8 cellular contexts compared by ENCODE assay signal in genomic region chr2:186485576-186485870, GRCh38. TPM values are rescaled to one million over a fixed set of nuclear protein-coding genes. Genes with fewer than 3 reads are reported as not detected.
A peak's percentile ranks its signal among the peaks of the same experiment; 100 is the strongest.
DNase-seq lines count a peak whose midpoint lies in the region; ATAC-seq, FAIRE-seq and TF ChIP-seq lines count a peak whose summit lies in the region.

No MANE protein-coding gene starts in this region.

- peaks cover 28% of the 10 kb centered on the region for H3K36me3 Mint-ChIP-seq in stimulated activated naive CD8-positive, alpha-beta T cell treated with anti-CD3 and anti-CD28 coated beads, Interleukin-15, Interleukin-2, amounts not matched to agents 100 ng/mL and 50 ng/mL, for 24 hours (ENCODE audit: low read depth)
- H3K36me3 Mint-ChIP-seq in astrocyte (ENCODE audit: low read depth, unreplicated experiment) (no peaks in the 10 kb centered on the region), memory B cell (peaks cover 8% of the 10 kb centered on the region)

- no peaks in the 10 kb centered on the region for H3K9me3 Mint-ChIP-seq in stimulated activated naive CD8-positive, alpha-beta T cell treated with anti-CD3 and anti-CD28 coated beads, Interleukin-15, Interleukin-2, amounts not matched to agents 100 ng/mL and 50 ng/mL, for 24 hours
- H3K9me3 Mint-ChIP-seq in astrocyte (ENCODE audit: unreplicated experiment) (no peaks in the 10 kb centered on the region), memory B cell (no peaks in the 10 kb centered on the region)

- H3K4me3 Mint-ChIP-seq in stimulated activated naive CD8-positive, alpha-beta T cell treated with anti-CD3 and anti-CD28 coated beads, Interleukin-15, Interleukin-2, amounts not matched to agents 100 ng/mL and 50 ng/mL, for 24 hours: peak overlapping the region; percentile 99
- H3K4me3 Mint-ChIP-seq in astrocyte (ENCODE audit: unreplicated experiment) (peak overlapping the region; percentile 98), memory B cell (peak overlapping the region; percentile 99)

- peaks cover 35% of the 10 kb centered on the region for H4K20me1 ChIP-seq in astrocyte (ENCODE audit: insufficient read depth, low read length)

- H3K9me3 ChIP-seq in astrocyte (ENCODE audit: insufficient read depth, low read depth, low read length): no peaks in the 10 kb centered on the region

- no peak for TF ChIP-seq CTCF in astrocyte (IDR thresholded peaks at IDR 0.05; ENCODE audit: insufficient read depth, low read depth, low read length)

- H3K4me2 ChIP-seq in astrocyte (ENCODE audit: low read length): peak overlapping the region; percentile 84

- H3K79me2 ChIP-seq in astrocyte (ENCODE audit: insufficient read depth, low read length): peaks cover 64% of the 10 kb centered on the region

- H3K27ac ChIP-seq in astrocyte (ENCODE audit: low read depth, low read length): peak overlapping the region; percentile 99

- peaks cover 60% of the 10 kb centered on the region for H3K4me1 Mint-ChIP-seq in stimulated activated naive CD8-positive, alpha-beta T cell treated with anti-CD3 and anti-CD28 coated beads, Interleukin-15, Interleukin-2, amounts not matched to agents 100 ng/mL and 50 ng/mL, for 24 hours (ENCODE audit: low read depth)
- H3K4me1 Mint-ChIP-seq in astrocyte (ENCODE audit: low read depth, unreplicated experiment) (peaks cover 24% of the 10 kb centered on the region), memory B cell (peaks cover 39% of the 10 kb centered on the region)

- H2AFZ ChIP-seq in astrocyte (ENCODE audit: low read depth, low read length): peak overlapping the region; percentile 90

- no peaks in the 10 kb centered on the region for H3K4me1 ChIP-seq in astrocyte (ENCODE audit: insufficient read depth, low read length)

- ATAC-seq in stimulated activated naive CD8-positive, alpha-beta T cell treated with anti-CD3 and anti-CD28 coated beads, Interleukin-15, Interleukin-2, amounts not matched to agents 100 U/mL and 50 U/mL, for 24 hours: no peak
- ATAC-seq in memory B cell (ENCODE audit: low read depth) (no peak), HG02885 (IDR thresholded peaks at IDR 0.05; ENCODE audit: poor library complexity, unreplicated experiment) (no peak), HG03097 (IDR thresholded peaks at IDR 0.05; ENCODE audit: low FRiP score, unreplicated experiment) (no peak)

- H3K36me3 ChIP-seq in astrocyte (ENCODE audit: insufficient read depth, low read length): no peaks in the 10 kb centered on the region

- no peaks in the 10 kb centered on the region for H3K27me3 Mint-ChIP-seq in stimulated activated naive CD8-positive, alpha-beta T cell treated with anti-CD3 and anti-CD28 coated beads, Interleukin-15, Interleukin-2, amounts not matched to agents 100 ng/mL and 50 ng/mL, for 24 hours
- H3K27me3 Mint-ChIP-seq in astrocyte (ENCODE audit: low read depth, unreplicated experiment) (no peaks in the 10 kb centered on the region), memory B cell (no peaks in the 10 kb centered on the region)

- peak overlapping the region; percentile 92 for H3K4me3 ChIP-seq in astrocyte (ENCODE audit: insufficient read depth, low read depth, low read length)

- no peak for DNase-seq in stimulated activated naive CD8-positive, alpha-beta T cell treated with anti-CD3 and anti-CD28 coated beads, Interleukin-15, Interleukin-2, amounts not matched to agents 100 U/mL and 50 U/mL, for 24 hours
- no peak for DNase-seq in astrocyte (ENCODE audit: low read depth)
- DNase-seq in memory B cell (ENCODE audit: low spot score in 2 of 2): no peak
- no peak for DNase-seq in DMS53 (lab: John Stamatoyannopoulos, UW)
- DNase-seq in foreskin melanocyte: no peak

- H3K9ac ChIP-seq in astrocyte (ENCODE audit: low read length): peak overlapping the region; percentile 95

- peak overlapping the region; percentile 99 for H3K27ac Mint-ChIP-seq in stimulated activated naive CD8-positive, alpha-beta T cell treated with anti-CD3 and anti-CD28 coated beads, Interleukin-15, Interleukin-2, amounts not matched to agents 100 ng/mL and 50 ng/mL, for 24 hours
- peak overlapping the region; percentile 99 for H3K27ac Mint-ChIP-seq in astrocyte (ENCODE audit: unreplicated experiment)
- H3K27ac Mint-ChIP-seq in memory B cell: peak overlapping the region; percentile 99

- H3K27me3 ChIP-seq in astrocyte (ENCODE audit: insufficient read depth, low read length): no peaks in the 10 kb centered on the region

- FAIRE-seq in astrocyte (lab: Jason Lieb, UNC): no peak

RNA-seq across cellular contexts. Expression of gene ZC3H15, which starts 0.5 kb away (rescaled TPM):
- 64.0 and 76.4 TPM in 2 replicates for total RNA-seq in astrocyte
